In genomic region chr12:53623526-53623925, GRCh38 we compare ENCODE assay signal across 1 cellular context.
TF ChIP-seq lines count a peak whose summit lies in the region.

No MANE protein-coding gene starts in this region.

TF ChIP-seq in HepG2, 621 proteins besides CTCF, POLR2A, EP300 and RAD21:
- TF ChIP-seq NAIF1 (CRISPR knock-in tag; IDR thresholded peaks at IDR 0.05; ENCODE audit: borderline replicate concordance) (0 out of 2 replicates have a peak, but pooled peaks have one; percentile 37), ATF7-NPFF (CRISPR knock-in tag; IDR thresholded peaks at IDR 0.05; ENCODE audit: low read depth) (no peak)
